7 cellular contexts compared by ENCODE assay signal in the genomic region with DNA sequence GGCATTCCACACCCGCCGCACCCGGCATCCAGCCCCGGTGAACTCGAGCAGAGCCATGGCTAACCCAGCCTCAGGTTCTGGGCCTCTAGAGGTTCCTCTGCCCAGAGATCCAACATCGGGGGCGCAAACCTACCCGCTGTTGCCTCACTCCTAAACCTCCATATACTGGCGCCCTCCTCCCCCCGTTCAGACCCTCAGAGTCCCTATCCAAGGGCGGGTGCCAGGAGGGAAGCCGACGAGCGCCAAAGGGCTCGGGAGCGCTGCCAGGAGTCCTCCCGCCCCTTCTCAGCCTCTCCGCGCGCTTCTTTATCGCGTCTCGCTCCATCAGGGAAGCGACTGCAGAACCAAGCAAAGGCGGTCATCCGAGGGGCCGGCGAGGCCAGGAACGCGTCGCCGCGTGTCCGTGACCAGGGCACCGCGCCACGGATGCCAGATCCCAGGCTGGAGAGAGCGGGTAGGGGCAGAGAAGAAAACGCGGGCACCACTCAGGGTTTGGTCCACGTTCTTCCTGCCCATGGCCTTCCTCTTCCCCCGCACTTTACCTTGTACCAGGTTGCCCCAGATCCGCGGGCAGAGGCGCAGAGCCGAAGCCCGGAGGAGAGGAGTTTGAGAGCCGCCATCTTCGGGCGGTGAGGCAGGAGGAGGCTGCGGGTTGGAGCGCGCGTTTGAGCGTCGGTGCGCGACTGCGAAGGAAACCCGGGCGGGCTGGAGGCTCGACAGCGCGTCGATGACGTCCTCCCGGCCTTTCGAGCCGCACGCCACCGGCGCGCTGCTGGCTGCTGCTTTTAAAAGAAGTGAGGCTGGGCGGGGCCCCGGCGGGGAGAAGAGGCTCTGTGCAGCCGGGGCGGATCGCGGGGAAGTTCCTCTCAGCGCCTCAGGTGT. TPM values are rescaled to one million over a fixed set of nuclear protein-coding genes. Genes with fewer than 3 reads are reported as not detected.
DNase-seq lines count a peak whose midpoint lies in the region; ATAC-seq, FAIRE-seq and TF ChIP-seq lines count a peak whose summit lies in the region.

A gene (minus strand): TSS at position 687 of the 882 bp plus-strand sequence. CDS start 67 bp downstream, at position 620.

- peak; percentile 98 for TF ChIP-seq POLR2A in GM12878 (IDR thresholded peaks at IDR 0.05; ENCODE audit: low read depth, low read length)
- peak; percentile 62 to 81 for TF ChIP-seq POLR2A in gastrocnemius medialis (IDR thresholded peaks at IDR 0.05)

- peaks cover 6% of the 10 kb centered on the region for H3K4me1 ChIP-seq in GM12878 (ENCODE audit: control insufficient read depth, insufficient read depth, low read length)
- no peaks in the 10 kb centered on the region for H3K4me1 ChIP-seq in iPS DF 6.9 (ENCODE audit: control insufficient read depth, insufficient read depth, low read length)
- peaks cover 7 to 11% of the 10 kb centered on the region in 2 donors for H3K4me1 ChIP-seq in gastrocnemius medialis

- TF ChIP-seq CTCF in GM12878 (IDR thresholded peaks at IDR 0.05 in 2 of 3, conservative IDR thresholded peaks at IDR 0.05 in 1 of 3; ENCODE audit: control insufficient read depth in 2 of 3, extremely low read depth in 1 of 3, insufficient read depth in 1 of 3, low read depth in 3 of 3, low read length in 3 of 3) = no peak
- TF ChIP-seq CTCF in gastrocnemius medialis (IDR thresholded peaks at IDR 0.05 in 4 of 5, conservative IDR thresholded peaks at IDR 0.05 in 1 of 5) = no peak

- H3K27me3 ChIP-seq in GM12878 (replicated peaks in 1 of 2; ENCODE audit: control insufficient read depth in 2 of 2, insufficient read depth in 2 of 2, low read length in 1 of 2) = no peaks in the 10 kb centered on the region
- H3K27me3 ChIP-seq in iPS DF 6.9 (ENCODE audit: control insufficient read depth, insufficient read depth, low read length) = peaks cover 2% of the 10 kb centered on the region; the same call in 1 of the 2 replicates
- no peaks in the 10 kb centered on the region for H3K27me3 ChIP-seq in gastrocnemius medialis

- H3K4me2 ChIP-seq in GM12878 (ENCODE audit: control insufficient read depth, insufficient read depth) = peak within 1 kb of the TSS; percentile 58

- no peaks in the 10 kb centered on the region for H4K20me1 ChIP-seq in GM12878 (ENCODE audit: control insufficient read depth, insufficient read depth)

- TSS peak; percentile 58 for BruUV-seq in GM12878 (replicated peaks; lab: Mats Ljungman, UMichigan)

- in situ Hi-C loops in GM12878 (cut with MboI) = no loop called here
- in situ Hi-C loops in gastrocnemius medialis (cut with MboI; ENCODE audit: low sequenced_read_pairs in 4 of 4) = loop anchor here in 3 of 4 donors (10.0 to 25.0 kb wide), 4 partner anchors 192 to 1025 kb away; a partner anchor contains a TSS

- TF ChIP-seq EP300 in GM12878 (IDR thresholded peaks at IDR 0.05; ENCODE audit: borderline replicate concordance in 1 of 2, control insufficient read depth in 1 of 2, low read depth in 2 of 2, low read length in 2 of 2) = no peak

- intact Hi-C loops in GM12878 (cut with micrococcal nuclease; ENCODE audit: unreplicated experiment) = loop anchor here (1.0 kb wide), 2 partner anchors 34 to 54 kb away; a partner anchor contains a TSS
- intact Hi-C loops in gastrocnemius medialis (cut with DNase I; ENCODE audit: low total_unique reads) = loop anchor here (2.0 kb wide), 1 partner anchor 35 kb away; a partner anchor contains a TSS

- ATAC-seq in GM18517 (IDR thresholded peaks at IDR 0.05; ENCODE audit: unreplicated experiment) (peak; percentile 91), HG02981 (IDR thresholded peaks at IDR 0.05; ENCODE audit: unreplicated experiment) (peak; percentile 93), GM12878 (peak; percentile 95), gastrocnemius medialis (peak; percentile 71 to 80)

- TF ChIP-seq RAD21 in GM12878 (IDR thresholded peaks at IDR 0.05; ENCODE audit: insufficient read depth, low read depth, low read length) = no peak

- peak; percentile 86 for DNase-seq in NCI-H2029 (lab: John Stamatoyannopoulos, UW)
- peak; percentile 64 for DNase-seq in T1000 (lab: John Stamatoyannopoulos, UW)
- peak; percentile 45 for DNase-seq in GM12878 (ENCODE audit: low read depth, low spot score)
- peak; percentile 33 for DNase-seq in iPS DF 6.9 (ENCODE audit: low read depth, low spot score)
- DNase-seq in gastrocnemius medialis = peak; percentile 38 to 62

- peaks cover 3% of the 10 kb centered on the region; the same call in 1 of the 3 replicates for H3K9me3 ChIP-seq in GM12878 (replicated peaks; ENCODE audit: control insufficient read depth, insufficient read depth, low read length)
- H3K9me3 ChIP-seq in iPS DF 6.9 (ENCODE audit: control insufficient read depth, insufficient read depth, low read length) = no peaks in the 10 kb centered on the region
- H3K9me3 ChIP-seq in gastrocnemius medialis = no peaks in the 10 kb centered on the region

- POLR2A ChIA-PET in GM12878 (lab: Charles Lee) = interaction anchor here (1.1 to 1.3 kb wide), 2 partner anchors 34 to 55 kb away, joined by 4 to 5 read pairs; a partner anchor contains a TSS

- no peak for FAIRE-seq in GM12878 (lab: Jason Lieb, UNC)

- H3K27ac ChIP-seq in GM12878 (ENCODE audit: control insufficient read depth, insufficient read depth) (peak within 1 kb of the TSS; percentile 89), iPS DF 6.9 (ENCODE audit: low read length) (no peak within 1 kb of the TSS), gastrocnemius medialis (peak within 1 kb of the TSS; percentile 80 to 89 (median 86))

- SMC1A ChIA-PET in GM12878 (lab: Charles Lee; ENCODE audit: uncharacterized antibody, unreplicated experiment) = no interaction called here

- peak within 1 kb of the TSS; percentile 85 for H2AFZ ChIP-seq in GM12878 (ENCODE audit: control insufficient read depth, low read depth, low read length)

- peaks cover 32% of the 10 kb centered on the region for H3K79me2 ChIP-seq in GM12878 (ENCODE audit: control insufficient read depth, insufficient read depth, low read length)

- H3K36me3 ChIP-seq in GM12878 (ENCODE audit: control insufficient read depth in 2 of 2, insufficient read depth in 2 of 2, low read length in 1 of 2) (no peaks in the 10 kb centered on the region), iPS DF 6.9 (ENCODE audit: control insufficient read depth, insufficient read depth, low read length) (no peaks in the 10 kb centered on the region), gastrocnemius medialis (no peaks in the 10 kb centered on the region)

- CTCF ChIA-PET in GM12878 (lab: Yijun Ruan, JAX) = interaction anchor here (0.6 to 5.7 kb wide), 3 partner anchors 14 to 188 kb away, joined by 3 to 57 read pairs (median 5); no protein-coding TSS in a partner anchor

- whole genome bisulfite sequencing in GM12878 (ENCODE audit: insufficient coverage, insufficient replicate concordance, low lambda C conversion rate, missing lambda C conversion rate) = 2% methylated on average over 73 of the region's 81 CpGs
- WGBS in iPS DF 6.9 (ENCODE audit: insufficient coverage, insufficient read length) = no CpG with 5 or more reads among the region's 81 CpGs

- H3K9ac ChIP-seq in GM12878 (ENCODE audit: control insufficient read depth, insufficient read depth, low read length) = peak within 1 kb of the TSS; percentile 94

- H3K4me3 ChIP-seq in GM12878 = peak within 1 kb of the TSS; percentile 79
- peak within 1 kb of the TSS; percentile 73; the same call in 1 of the 2 replicates for H3K4me3 ChIP-seq in iPS DF 6.9 (ENCODE audit: low read length)
- peak within 1 kb of the TSS; percentile 74 to 87 (median 84) for H3K4me3 ChIP-seq in gastrocnemius medialis

- RAD21 ChIA-PET in GM12878 (lab: Charles Lee; ENCODE audit: unreplicated experiment) = interaction anchor here (0.9 kb wide), 1 partner anchor 34 kb away, joined by 5 read pairs; a partner anchor contains a TSS

TF ChIP-seq in GM12878, 131 proteins besides CTCF, POLR2A, EP300 and RAD21 (continues in another document):
- no peak for TF ChIP-seq FOXK2 (IDR thresholded peaks at IDR 0.05)

RNA-seq across cellular contexts. Expression of the gene that starts here (rescaled TPM):
- 33.6 and 40.7 TPM in 2 replicates for total RNA-seq in GM12878 (2013; cell fraction: nucleolus; rRNA removed)
- total RNA-seq in GM12878 (2014; rRNA removed) (50.0 and 63.2 TPM in 2 replicates), GM12878 (2014; rRNA removed; fragmentation: Illumina TruSeq; extraction: Trizol) (94.7 and 95.8 TPM in 2 replicates), GM12878 (2021) (68.4 and 71.1 TPM in 2 replicates), gastrocnemius medialis (10 to 100 TPM in 3 of 4 donors, 1 to 10 TPM in 1; 9.4 to 45.4 (median 20.5) TPM)
- polyA plus RNA-seq in GM12878 (2011; ENCODE audit: low read depth) = 28.3 TPM
- polyA plus RNA-seq in GM12878 (2011; rRNA removed) (62.9 and 91.8 TPM in 2 replicates), GM12878 (2014; fragmentation: Illumina TruSeq; extraction: Trizol) (101 and 129 TPM in 2 replicates), GM12878 (2014; fragmentation: Nextera tagmentation; extraction: Ambion mirVana) (10 to 100 TPM; 46.9 to 61.3 TPM), GM12878 (2014; rRNA removed) (61.5 and 72.5 TPM in 2 replicates), GM12878 (2016; fragmentation: Nextera tagmentation; extraction: Ambion mirVana) (100 to 1,000 TPM in 1 of 2 experiments, 10 to 100 TPM in 1; 96.1 to 103 TPM)
- polyA plus RNA-seq in GM12878 (2011; cell fraction: cytosol; rRNA removed) = 22.9 and 24.3 TPM in 2 replicates
- polyA plus RNA-seq in GM12878 (2011; cell fraction: nucleus; rRNA removed) = 34.5 and 49.2 TPM in 2 replicates
- polyA plus RNA-seq in GM12878 (2012) = 43.7 and 46.5 TPM in 2 replicates
- polyA minus RNA-seq in GM12878 (2011; rRNA and poly(A)+ RNA removed) = 34.4 and 56.9 TPM in 2 replicates
- 16.0 and 22.2 TPM in 2 replicates for polyA minus RNA-seq in GM12878 (2011; cell fraction: cytosol; rRNA and poly(A)+ RNA removed)
- 25.8 and 40.1 TPM in 2 replicates for polyA minus RNA-seq in GM12878 (2011; cell fraction: nucleus; rRNA and poly(A)+ RNA removed)

Comparison
In these comparisons a context has a peak if more than half of its experiments do, and no peak if none do; other contexts are left out.
1. DNase-seq: peak in every context shown above with its lines; median percentile 86 in NCI-H2029; 64 in T1000; 50 in gastrocnemius medialis; 45 in GM12878; 33 in iPS DF 6.9.